17 cellular contexts compared by ENCODE assay signal in the genomic region with DNA sequence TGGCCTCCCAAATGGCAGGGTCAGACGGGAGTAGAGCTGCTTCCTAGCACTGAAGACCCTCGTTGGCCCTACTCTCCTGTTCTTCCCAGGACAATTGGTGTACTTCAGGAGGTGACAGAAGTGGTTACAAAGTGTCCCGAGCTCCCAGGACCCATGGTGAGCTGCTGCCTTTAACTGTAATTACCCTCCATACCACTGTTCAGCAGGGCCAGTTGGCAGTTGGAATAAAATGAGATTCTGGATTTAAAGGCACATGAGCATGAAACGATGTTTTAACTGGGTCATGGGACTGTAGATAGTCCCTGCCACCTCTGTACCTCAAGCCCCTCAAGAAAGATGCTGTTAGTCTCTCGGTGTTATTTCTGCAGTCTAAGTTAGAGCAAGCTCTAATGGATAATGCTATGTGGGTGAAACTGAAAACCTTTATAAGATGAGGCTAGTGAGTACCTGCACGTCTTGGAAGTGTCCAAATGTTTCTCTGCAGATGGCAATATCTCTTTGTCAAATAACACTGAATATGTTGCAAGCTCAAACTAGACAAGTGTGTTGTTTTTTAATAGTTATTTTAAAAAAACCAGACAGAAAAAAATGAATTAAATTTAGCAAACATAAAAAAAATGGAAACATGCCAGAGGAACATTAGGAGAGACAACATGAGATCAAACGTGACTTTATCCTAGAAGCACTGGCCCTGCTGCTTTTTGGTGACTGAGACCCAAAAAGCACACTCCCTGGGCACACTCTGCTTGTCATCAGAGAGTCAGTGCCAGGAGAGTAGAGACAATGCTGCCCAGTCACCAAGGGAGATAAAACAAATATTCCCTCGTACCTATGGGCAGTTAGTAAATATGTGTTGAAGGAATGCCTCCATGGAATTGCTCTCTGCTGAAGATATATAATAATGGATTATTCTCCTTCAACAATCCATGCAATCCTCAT.
DNase-seq lines count a peak whose midpoint lies in the region; ATAC-seq and TF ChIP-seq lines count a peak whose summit lies in the region.
"Had no signal": no experiment of that assay in that cellular context is flagged by ENCODE, and none has a peak within 500 bp of the region (broad histone marks: within the 10 kb centered on the region; RNA-seq: fewer than 3 reads in every experiment).

No MANE protein-coding gene starts in this region.

- H3K36me3 ChIP-seq in esophagus squamous epithelium (no peaks in the 10 kb centered on the region), vagina (no peaks in the 10 kb centered on the region)

- H3K27ac ChIP-seq in esophagus squamous epithelium (peak overlapping the region; percentile 18 to 62 (median 50)), vagina (no peak overlapping the region)
- H3K27ac ChIP-seq: skin epidermis had no signal

- ATAC-seq in activated naive CD8-positive, alpha-beta T cell treated with anti-CD3 and anti-CD28 coated beads, Interleukin-2, amount 50 U/mL, for 24 hours = no peak

- H3K4me1 Mint-ChIP-seq in activated naive CD8-positive, alpha-beta T cell treated with anti-CD3 and anti-CD28 coated beads, Interleukin-2, amount 50 U/mL, for 24 hours = no peaks in the 10 kb centered on the region
- H3K4me1 Mint-ChIP-seq: activated naive CD8-positive, alpha-beta T cell treated with anti-CD3 and anti-CD28 coated beads for 36 hours had no signal

- WGBS in esophagus squamous epithelium, 2 donors = 51% methylated on average over 7 to 8 of the region's 8 CpGs

- H3K27me3 ChIP-seq in esophagus squamous epithelium (no peaks in the 10 kb centered on the region), vagina (no peaks in the 10 kb centered on the region)
- H3K27me3 ChIP-seq: dorsolateral prefrontal cortex had no signal

- no peaks in the 10 kb centered on the region for H3K9me3 Mint-ChIP-seq in activated naive CD8-positive, alpha-beta T cell treated with anti-CD3 and anti-CD28 coated beads, Interleukin-2, amount 50 U/mL, for 24 hours
- H3K9me3 Mint-ChIP-seq: activated naive CD8-positive, alpha-beta T cell treated with anti-CD3 and anti-CD28 coated beads for 36 hours had no signal

- TF ChIP-seq POLR2A in esophagus squamous epithelium (IDR thresholded peaks at IDR 0.05) (no peak), vagina (IDR thresholded peaks at IDR 0.05) (no peak)

- no peak overlapping the region for H3K4me3 Mint-ChIP-seq in activated naive CD8-positive, alpha-beta T cell treated with anti-CD3 and anti-CD28 coated beads, Interleukin-2, amount 50 U/mL, for 24 hours
- H3K4me3 Mint-ChIP-seq: activated naive CD8-positive, alpha-beta T cell treated with anti-CD3 and anti-CD28 coated beads for 36 hours; type B pancreatic cell had no signal

- H3K27ac Mint-ChIP-seq in activated naive CD8-positive, alpha-beta T cell treated with anti-CD3 and anti-CD28 coated beads, Interleukin-2, amount 50 U/mL, for 24 hours = no peak overlapping the region
- H3K27ac Mint-ChIP-seq: activated naive CD8-positive, alpha-beta T cell treated with anti-CD3 and anti-CD28 coated beads for 36 hours; type B pancreatic cell had no signal

- H3K9me3 ChIP-seq in esophagus squamous epithelium = no peaks in the 10 kb centered on the region
- H3K9me3 ChIP-seq in vagina = no peaks in the 10 kb centered on the region

- peaks cover 0 to 15% (median 7%) of the 10 kb centered on the region in 3 donors for H3K4me1 ChIP-seq in esophagus squamous epithelium
- peaks cover 8% of the 10 kb centered on the region for H3K4me1 ChIP-seq in vagina

- intact Hi-C loops in esophagus squamous epithelium (cut with DNase I) = no loop called here
- intact Hi-C loops in vagina (cut with DNase I) = no loop called here

- H3K27me3 Mint-ChIP-seq in activated naive CD8-positive, alpha-beta T cell treated with anti-CD3 and anti-CD28 coated beads, Interleukin-2, amount 50 U/mL, for 24 hours = peaks cover 4% of the 10 kb centered on the region
- H3K27me3 Mint-ChIP-seq: activated naive CD8-positive, alpha-beta T cell treated with anti-CD3 and anti-CD28 coated beads for 36 hours had no signal

- TF ChIP-seq CTCF in esophagus squamous epithelium (IDR thresholded peaks at IDR 0.05) (no peak), vagina (IDR thresholded peaks at IDR 0.05) (no peak)

- H3K4me3 ChIP-seq in esophagus squamous epithelium (no peak overlapping the region), vagina (no peak overlapping the region)
- H3K4me3 ChIP-seq: dorsolateral prefrontal cortex, skin epidermis had no signal

- DNase-seq in NCI-H748 (lab: John Stamatoyannopoulos, UW; ENCODE audit: unreplicated experiment) (peak; percentile 8), NCI-H748 treated with DMSO at 0.1 percent for 48 hours (lab: John Stamatoyannopoulos, UW) (no peak), NCI-H2171 (lab: John Stamatoyannopoulos, UW) (peak; percentile 20), esophagus squamous epithelium (lab: John Stamatoyannopoulos, UW) (no peak), SW480 (ENCODE audit: low spot score) (no peak), vagina (ENCODE audit: extremely low spot score in 2 of 2) (no peak), NCI-H1930 (lab: John Stamatoyannopoulos, UW) (no peak)
- no peak for DNase-seq in activated naive CD8-positive, alpha-beta T cell treated with anti-CD3 and anti-CD28 coated beads, Interleukin-2, amount 50 U/mL, for 24 hours
- DNase-seq: activated CD4-positive, alpha-beta T cell treated with anti-CD3 and anti-CD28 coated beads, Interleukin-2, amount 50 U/mL, for 48 hours; activated CD4-positive, CD25-positive, alpha-beta regulatory T cell; activated naive CD8-positive, alpha-beta T cell treated with anti-CD3 and anti-CD28 coated beads for 36 hours; EL; left cardiac atrium; mesendoderm had no signal

- no peaks in the 10 kb centered on the region for H3K36me3 Mint-ChIP-seq in activated naive CD8-positive, alpha-beta T cell treated with anti-CD3 and anti-CD28 coated beads, Interleukin-2, amount 50 U/mL, for 24 hours (ENCODE audit: low read depth)
- H3K36me3 Mint-ChIP-seq: activated naive CD8-positive, alpha-beta T cell treated with anti-CD3 and anti-CD28 coated beads for 36 hours had no signal

Comparison
In these comparisons a context has a peak if more than half of its experiments do, and no peak if none do; other contexts are left out.
1. DNase-seq: peak in NCI-H748 (single experiment) and NCI-H2171 (single experiment); none in NCI-H748 treated with DMSO at 0.1 percent for 48 hours (single experiment), esophagus squamous epithelium (single experiment), activated naive CD8-positive, alpha-beta T cell treated with anti-CD3 and anti-CD28 coated beads, Interleukin-2, amount 50 U/mL, for 24 hours (single experiment), SW480 (single experiment), vagina (0 of 2) and NCI-H1930 (0 of 2).